ENCODE assay signal across 10 cellular contexts in the genomic region with DNA sequence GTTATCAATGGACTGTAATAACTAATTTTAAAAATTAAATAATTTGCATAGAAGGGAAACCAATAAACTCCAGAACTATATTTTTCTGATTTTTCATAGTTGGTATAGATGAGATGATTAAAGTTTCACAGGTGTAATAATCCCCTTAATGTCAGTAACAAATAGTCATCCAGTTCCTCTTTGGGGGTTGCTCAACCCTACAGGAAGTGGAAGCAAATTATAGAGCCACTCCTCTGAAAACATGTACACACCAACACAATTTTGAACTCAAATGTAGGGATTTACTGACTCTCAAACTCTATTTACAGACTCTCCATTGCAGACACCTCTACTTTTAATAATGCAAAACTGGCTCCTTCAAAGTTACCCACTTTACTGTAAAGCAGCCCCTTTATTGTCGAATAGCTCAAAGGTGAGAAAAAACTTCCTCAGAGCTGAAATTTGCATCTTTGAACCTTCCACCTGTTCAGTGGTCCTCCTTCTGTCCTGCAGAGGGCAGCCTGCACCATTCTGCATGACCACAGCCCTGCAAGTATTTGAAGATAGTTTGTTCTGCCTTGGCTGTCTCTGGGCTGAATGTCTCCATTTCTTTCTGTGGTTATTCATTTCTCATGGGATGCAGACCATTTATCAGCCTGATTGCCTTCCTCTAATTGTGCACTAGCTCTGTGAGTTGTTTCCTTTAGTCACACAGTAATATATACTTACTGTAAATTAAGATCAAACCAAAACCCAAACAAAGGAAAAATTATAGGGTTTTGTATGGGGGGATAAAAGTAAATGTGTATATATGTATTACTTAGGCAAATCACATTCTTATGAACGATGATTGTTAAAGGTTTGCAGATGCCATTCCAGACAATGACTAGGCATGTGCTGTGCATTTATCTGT.
DNase-seq lines count a peak whose midpoint lies in the region; ATAC-seq, FAIRE-seq and TF ChIP-seq lines count a peak whose summit lies in the region.
"Had no signal": no experiment of that assay in that cellular context is flagged by ENCODE, and none has a peak within 500 bp of the region (broad histone marks: within the 10 kb centered on the region; RNA-seq: fewer than 3 reads in every experiment).

No MANE protein-coding gene starts in this region.

- no peaks in the 10 kb centered on the region for H3K9me3 Mint-ChIP-seq in stimulated activated effector memory CD8-positive, alpha-beta T cell treated with anti-CD3 and anti-CD28 coated beads, Interleukin-12 subunit alpha, Interleukin-12 subunit beta, amount 100 ng/mL, for 72 hours
- H3K9me3 Mint-ChIP-seq: stimulated activated naive CD8-positive, alpha-beta T cell treated with anti-CD3 and anti-CD28 coated beads, Interleukin-15, Interleukin-2, amounts not matched to agents 100 ng/mL and 50 ng/mL, for 24 hours had no signal

- no peaks in the 10 kb centered on the region for H3K9me3 ChIP-seq in kidney (ENCODE audit: control insufficient read depth in 1 of 2, low read length in 2 of 2)

- FAIRE-seq in kidney (lab: Jason Lieb, UNC): no peak

- peaks cover 5% of the 10 kb centered on the region for H3K4me1 Mint-ChIP-seq in stimulated activated effector memory CD8-positive, alpha-beta T cell treated with anti-CD3 and anti-CD28 coated beads, Interleukin-12 subunit alpha, Interleukin-12 subunit beta, amount 100 ng/mL, for 72 hours

- H3K9ac ChIP-seq in kidney (ENCODE audit: low read length in 2 of 2): no peak overlapping the region

- no peak overlapping the region for H3K27ac ChIP-seq in caudate nucleus (ENCODE audit: low read depth, low read length)
- H3K27ac ChIP-seq in kidney (ENCODE audit: low read depth in 2 of 2, low read length in 2 of 2): no peak overlapping the region

- peak; percentile 90 for ATAC-seq in GM21737 (IDR thresholded peaks at IDR 0.05; ENCODE audit: unreplicated experiment)
- ATAC-seq in stimulated activated effector memory CD8-positive, alpha-beta T cell treated with anti-CD3 and anti-CD28 coated beads, Interleukin-12 subunit alpha, Interleukin-12 subunit beta, amount 100 ng/mL, for 72 hours: peak; percentile 77

- DNase-seq in NCI-H146 (lab: John Stamatoyannopoulos, UW) (peak; percentile 0), NCI-H146 treated with DMSO at 0.1 percent for 48 hours (lab: John Stamatoyannopoulos, UW; ENCODE audit: unreplicated experiment) (no peak), SK-N-DZ (ENCODE audit: low spot score) (peak; percentile 25), caudate nucleus (lab: John Stamatoyannopoulos, UW) (peak in 38 of 61 donors; percentile 0 to 46 (median 8)), kidney (peak; percentile 51)
- DNase-seq in Jurkat, Clone E6-1 (ENCODE audit: low read depth, low spot score): peak; percentile 19
- no peak for DNase-seq in stimulated activated effector memory CD8-positive, alpha-beta T cell treated with anti-CD3 and anti-CD28 coated beads, Interleukin-12 subunit alpha, Interleukin-12 subunit beta, amount 100 ng/mL, for 72 hours (ENCODE audit: low spot score in 2 of 2)

- no peaks in the 10 kb centered on the region for H3K36me3 ChIP-seq in kidney (ENCODE audit: control insufficient read depth in 1 of 2, insufficient read depth in 2 of 2, low read length in 2 of 2)

- no peak overlapping the region for H3K4me3 ChIP-seq in Jurkat, Clone E6-1 (ENCODE audit: low read length)
- H3K4me3 ChIP-seq in kidney (ENCODE audit: low read length in 2 of 2): no peak overlapping the region

- H3K27ac Mint-ChIP-seq in stimulated activated effector memory CD8-positive, alpha-beta T cell treated with anti-CD3 and anti-CD28 coated beads, Interleukin-12 subunit alpha, Interleukin-12 subunit beta, amount 100 ng/mL, for 72 hours: no peak overlapping the region
- H3K27ac Mint-ChIP-seq: activated naive CD8-positive, alpha-beta T cell; stimulated activated naive CD8-positive, alpha-beta T cell treated with anti-CD3 and anti-CD28 coated beads, Interleukin-15, Interleukin-2, amounts not matched to agents 100 ng/mL and 50 ng/mL, for 24 hours had no signal

- TF ChIP-seq CTCF in kidney (IDR thresholded peaks at IDR 0.05; ENCODE audit: borderline replicate concordance, extremely low read depth, insufficient read depth): peak; percentile 77

- no peaks in the 10 kb centered on the region for H3K36me3 Mint-ChIP-seq in stimulated activated effector memory CD8-positive, alpha-beta T cell treated with anti-CD3 and anti-CD28 coated beads, Interleukin-12 subunit alpha, Interleukin-12 subunit beta, amount 100 ng/mL, for 72 hours
- H3K36me3 Mint-ChIP-seq: activated naive CD8-positive, alpha-beta T cell had no signal

- no peaks in the 10 kb centered on the region for H3K4me1 ChIP-seq in kidney (ENCODE audit: control insufficient read depth in 1 of 2, insufficient read depth in 1 of 2, low read depth in 1 of 2, low read length in 2 of 2)

- no peak overlapping the region for H3K4me3 Mint-ChIP-seq in stimulated activated effector memory CD8-positive, alpha-beta T cell treated with anti-CD3 and anti-CD28 coated beads, Interleukin-12 subunit alpha, Interleukin-12 subunit beta, amount 100 ng/mL, for 72 hours
- H3K4me3 Mint-ChIP-seq: activated naive CD8-positive, alpha-beta T cell; stimulated activated naive CD8-positive, alpha-beta T cell treated with anti-CD3 and anti-CD28 coated beads, Interleukin-15, Interleukin-2, amounts not matched to agents 100 ng/mL and 50 ng/mL, for 24 hours had no signal

- intact Hi-C loops in kidney (cut with DNase I): no loop called here

Comparison
In these comparisons a context has a peak if more than half of its experiments do, and no peak if none do; other contexts are left out.
1. DNase-seq: peak in NCI-H146 (single experiment), Jurkat, Clone E6-1 (single experiment), SK-N-DZ (single experiment), caudate nucleus (38 of 61) and kidney (single experiment); none in NCI-H146 treated with DMSO at 0.1 percent for 48 hours (single experiment) and stimulated activated effector memory CD8-positive, alpha-beta T cell treated with anti-CD3 and anti-CD28 coated beads, Interleukin-12 subunit alpha, Interleukin-12 subunit beta, amount 100 ng/mL, for 72 hours (0 of 2).